17 cellular contexts compared by ENCODE assay signal in the genomic region with DNA sequence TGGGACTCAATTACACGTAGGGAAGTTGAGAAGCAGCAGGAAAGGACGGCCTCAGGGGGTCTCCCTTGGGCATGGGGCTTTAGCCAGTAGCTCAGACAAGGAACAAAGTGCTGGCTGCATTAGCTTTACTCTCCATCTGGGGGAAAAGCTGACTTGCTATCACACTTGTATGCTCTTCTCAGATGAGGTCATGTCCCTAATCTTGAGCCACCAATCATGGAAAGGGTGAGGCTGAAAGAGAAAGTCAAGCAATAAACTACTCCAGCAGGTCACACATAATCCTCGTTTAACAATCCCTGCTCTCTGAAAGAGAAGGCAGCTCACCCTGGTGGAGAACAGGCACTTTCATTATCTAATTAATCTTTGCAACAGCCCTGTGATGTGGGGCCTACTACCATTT.
DNase-seq lines count a peak whose midpoint lies in the region; ATAC-seq and TF ChIP-seq lines count a peak whose summit lies in the region.
"Had no signal": no experiment of that assay in that cellular context is flagged by ENCODE, and none has a peak within 500 bp of the region (broad histone marks: within the 10 kb centered on the region; RNA-seq: fewer than 3 reads in every experiment).

No MANE protein-coding gene starts in this region.

- H3K4me3 ChIP-seq in hepatocyte, result no peak overlapping the region
- H3K4me3 ChIP-seq in mucosa of descending colon, result no peak overlapping the region
- no peak overlapping the region for H3K4me3 ChIP-seq in breast epithelium
- H3K4me3 ChIP-seq: A549, BLaER1 had no signal

- peak; percentile 27 for ATAC-seq in mucosa of descending colon
- ATAC-seq: A549 had no signal

- H3K9me2 ChIP-seq in hepatocyte (replicated peaks; ENCODE audit: insufficient read depth), result no peaks in the 10 kb centered on the region

- H3K27me3 ChIP-seq in hepatocyte (peaks cover 26% of the 10 kb centered on the region), breast epithelium (no peaks in the 10 kb centered on the region)
- H3K27me3 ChIP-seq: BLaER1 had no signal

- no peak overlapping the region for H3K27ac ChIP-seq in hepatocyte
- H3K27ac ChIP-seq in breast epithelium, result no peak overlapping the region
- H3K27ac ChIP-seq: 22Rv1, A549, BLaER1, HL-60 had no signal

- H3K4me2 ChIP-seq in hepatocyte, result no peak overlapping the region
- H3K4me2 ChIP-seq: A549, BLaER1 had no signal

- TF ChIP-seq POLR2A in breast epithelium (IDR thresholded peaks at IDR 0.05), result no peak

- no peaks in the 10 kb centered on the region for H4K20me1 ChIP-seq in hepatocyte (ENCODE audit: insufficient read depth, poor library complexity, severe bottlenecking)
- H4K20me1 ChIP-seq: BLaER1 had no signal

- no peaks in the 10 kb centered on the region for H3K79me2 ChIP-seq in hepatocyte

- H3K36me3 ChIP-seq in hepatocyte (replicated peaks; ENCODE audit: insufficient read depth, low read depth) (no peaks in the 10 kb centered on the region), mucosa of descending colon (ENCODE audit: low read depth) (no peaks in the 10 kb centered on the region), breast epithelium (no peaks in the 10 kb centered on the region)

- intact Hi-C loops in mucosa of descending colon (cut with DNase I, micrococcal nuclease), result no loop called here
- intact Hi-C loops in breast epithelium (cut with DNase I; ENCODE audit: low total_unique reads), result no loop called here

- H3K9me3 ChIP-seq in hepatocyte (ENCODE audit: low read depth) (no peaks in the 10 kb centered on the region), mucosa of descending colon (no peaks in the 10 kb centered on the region), breast epithelium (no peaks in the 10 kb centered on the region)
- H3K9me3 ChIP-seq: A549, BLaER1 had no signal

- WGBS in hepatocyte (ENCODE audit: low lambda C conversion rate, missing lambda C conversion rate), result 32% methylated on average over 3 of the region's 3 CpGs

- TF ChIP-seq CTCF in hepatocyte (IDR thresholded peaks at IDR 0.05; ENCODE audit: poor library complexity) (no peak), mucosa of descending colon (IDR thresholded peaks at IDR 0.05) (no peak), breast epithelium (IDR thresholded peaks at IDR 0.05) (no peak)

- H3K4me1 ChIP-seq in hepatocyte (ENCODE audit: insufficient read depth) (no peaks in the 10 kb centered on the region), mucosa of descending colon (ENCODE audit: low read depth) (no peaks in the 10 kb centered on the region), breast epithelium (no peaks in the 10 kb centered on the region)
- H3K4me1 ChIP-seq: A549 had no signal

- H2AFZ ChIP-seq in hepatocyte, result no peak overlapping the region

- DNase-seq in ELF-1 (ENCODE audit: low read depth, low spot score) (peak; percentile 36), OCI-M1 (lab: John Stamatoyannopoulos, UW) (peak; percentile 3), hepatocyte (ENCODE audit: low spot score) (peak; percentile 20), mucosa of descending colon (no peak), breast epithelium (ENCODE audit: low spot score in 2 of 2) (no peak), NCI-H1694 treated with DMSO at 0.1 percent for 48 hours (lab: John Stamatoyannopoulos, UW) (no peak), Ammon's horn (ENCODE audit: low spot score) (no peak)
- DNase-seq: AML-193; CD4-positive, alpha-beta memory T cell; DMS153; DMS79; GF-D8; H9 had no signal

Comparison
In these comparisons a context has a peak if more than half of its experiments do, and no peak if none do; other contexts are left out.
1. DNase-seq: peak in ELF-1 (single experiment), OCI-M1 (single experiment) and hepatocyte (single experiment); none in mucosa of descending colon (0 of 3), breast epithelium (0 of 2), NCI-H1694 treated with DMSO at 0.1 percent for 48 hours (single experiment) and Ammon's horn (single experiment).